Comparison of ENCODE assay signal across 1 cellular context in genomic region chr2:109128048-109128465, GRCh38.
TF ChIP-seq lines count a peak whose summit lies in the region.

No MANE protein-coding gene starts in this region.

TF ChIP-seq in K562, 482 proteins besides CTCF, POLR2A, EP300 and RAD21 (continued from another document):
- TF ChIP-seq ZNF318 (IDR thresholded peaks at IDR 0.05; ENCODE audit: borderline replicate concordance in 1 of 2, low read depth in 1 of 2) (no peak), CBFA2T2 (conservative IDR thresholded peaks at IDR 0.05) (no peak), STAG1 (CRISPR knock-in tag; IDR thresholded peaks at IDR 0.05; ENCODE audit: borderline replicate concordance) (peak; percentile 16; the same call in 1 of the 2 replicates), ZC3H4 (CRISPR knock-in tag; IDR thresholded peaks at IDR 0.05; ENCODE audit: borderline replicate concordance) (no peak), SAFB (IDR thresholded peaks at IDR 0.05; ENCODE audit: borderline replicate concordance, low read depth, low read length) (no peak), ZNF431 (CRISPR knock-in tag; IDR thresholded peaks at IDR 0.05) (no peak), ZBTB40 (IDR thresholded peaks at IDR 0.05) (no peak), ZBTB40 (CRISPR knock-in tag; IDR thresholded peaks at IDR 0.05) (no peak), SMARCE1 (IDR thresholded peaks at IDR 0.05) (no peak), BRF2 (IDR thresholded peaks at IDR 0.05; ENCODE audit: borderline replicate concordance, insufficient read depth, insufficient read length) (no peak), SRSF7 (optimal IDR thresholded peaks at IDR 0.05; ENCODE audit: low read depth, low read length) (no peak), ZNF655 (CRISPR knock-in tag; IDR thresholded peaks at IDR 0.05) (no peak), RERE (CRISPR knock-in tag; IDR thresholded peaks at IDR 0.05; ENCODE audit: borderline replicate concordance) (no peak), GABPB2 (CRISPR knock-in tag; conservative IDR thresholded peaks at IDR 0.05) (no peak), SIX5 (IDR thresholded peaks at IDR 0.05; ENCODE audit: borderline replicate concordance in 1 of 2, insufficient read depth in 1 of 2, low read depth in 1 of 2, low read length in 2 of 2) (no peak), MIER1 (IDR thresholded peaks at IDR 0.05; ENCODE audit: low read depth) (no peak), NFE2 (IDR thresholded peaks at IDR 0.05; ENCODE audit: low read depth) (no peak), ARID1B (IDR thresholded peaks at IDR 0.05) (no peak), NRF1 (conservative IDR thresholded peaks at IDR 0.05 in 1 of 2, IDR thresholded peaks at IDR 0.05 in 1 of 2) (no peak)
